Comparison of ENCODE assay signal across 15 cellular contexts in the genomic region with DNA sequence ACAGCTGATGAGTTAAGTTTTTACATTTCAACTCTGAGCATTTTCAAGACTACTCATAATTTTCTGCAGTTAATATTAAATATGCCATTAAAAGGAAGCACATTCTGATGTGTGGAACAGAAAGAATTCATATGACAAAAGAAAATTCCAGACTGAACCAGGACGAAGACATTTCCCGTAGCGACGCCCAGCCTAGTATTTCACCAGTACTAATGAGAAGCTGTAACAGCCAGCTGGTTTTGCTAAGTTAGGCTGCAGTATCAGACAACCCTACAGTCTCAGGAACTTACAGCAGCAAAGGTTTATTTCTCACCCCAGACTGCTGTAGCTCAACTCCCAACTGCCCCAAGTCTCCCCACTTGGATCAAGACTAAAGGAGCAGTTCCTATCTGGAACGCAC.
"Had no signal": no experiment of that assay in that cellular context is flagged by ENCODE, and none has a peak within 500 bp of the region (broad histone marks: within the 10 kb centered on the region; RNA-seq: fewer than 3 reads in every experiment).

No MANE protein-coding gene starts in this region.

- H3K27ac ChIP-seq: coronary artery, gastrocnemius medialis had no signal

- H3K9me3 ChIP-seq: gastrocnemius medialis, mucosa of descending colon had no signal

- DNase-seq: effector CD4-positive, alpha-beta T cell; endodermal cell; erythroblast; gastrocnemius medialis; islet precursor cell; mucosa of descending colon; natural killer cell; right cardiac atrium; stimulated activated CD4-positive, alpha-beta T cell treated with anti-CD3 and anti-CD28 coated beads, Interleukin-2, amount 100 ng/mL, for 48 hours; stimulated activated naive CD4-positive, alpha-beta T cell treated with Interleukin-2 at 50 U/mL for 16 hours had no signal

- H3K4me3 ChIP-seq: coronary artery, gastrocnemius medialis, mucosa of descending colon, smooth muscle cell had no signal

- FAIRE-seq: endothelial cell of umbilical vein, urothelium cell line had no signal

- H3K4me1 ChIP-seq: gastrocnemius medialis had no signal

- ATAC-seq: gastrocnemius medialis, left lobe of liver, mucosa of descending colon, natural killer cell, right cardiac atrium had no signal

- H3K36me3 ChIP-seq: gastrocnemius medialis had no signal

- H3K4me2 ChIP-seq: smooth muscle cell had no signal
